In genomic region chr20:53224851-53225250, GRCh38 we compare ENCODE assay signal across 16 cellular contexts.
"Had no signal": no experiment of that assay in that cellular context is flagged by ENCODE, and none has a peak within 500 bp of the region (broad histone marks: within the 10 kb centered on the region; RNA-seq: fewer than 3 reads in every experiment).

No MANE protein-coding gene starts in this region.

- H3K27ac Mint-ChIP-seq: activated CD8-positive, alpha-beta T cell treated with anti-CD3 and anti-CD28 coated beads, Interleukin-2, amount 10 ng/mL, durations not matched to agents 7 days and 5 days; activated T-helper 1 cell treated with anti-CD3 and anti-CD28 coated beads, Interleukin-12 subunit alpha, Interleukin-12 subunit beta, Interleukin-2, Interleukin-4 antibody, amounts not matched to agents 30 ng/mL and 10 ng/mL and 1 ng/mL, durations not matched to agents 14 hours and 24 hours and 36 hours; natural killer cell had no signal

- H3K9me3 Mint-ChIP-seq: natural killer cell had no signal

- H3K36me3 Mint-ChIP-seq: natural killer cell had no signal

- DNase-seq: activated CD4-positive, alpha-beta T cell treated with anti-CD3 and anti-CD28 coated beads for 4 hours; activated CD8-positive, alpha-beta T cell treated with anti-CD3 and anti-CD28 coated beads, Interleukin-2, amount 10 ng/mL, durations not matched to agents 7 days and 5 days; activated naive CD4-positive, alpha-beta T cell treated with anti-CD3 and anti-CD28 coated beads, Interleukin-2, amount 50 U/mL, for 16 hours; amygdala; cerebellar nuclear complex; dermis blood vessel endothelial cell; head of caudate nucleus; natural killer cell; stimulated activated CD4-positive, alpha-beta T cell treated with anti-CD3 and anti-CD28 coated beads, Interleukin-2, amount 100 ng/mL, for 48 hours; stimulated activated CD8-positive, alpha-beta memory T cell treated with anti-CD3 and anti-CD28 coated beads, Interleukin-4, amount 100 ng/mL, for 48 hours; stimulated activated naive CD8-positive, alpha-beta T cell treated with anti-CD3 and anti-CD28 coated beads, Interleukin-15, Interleukin-2, amounts not matched to agents 100 U/mL and 50 U/mL, for 24 hours; WERI-Rb-1 had no signal

- H3K4me3 Mint-ChIP-seq: activated CD8-positive, alpha-beta T cell treated with anti-CD3 and anti-CD28 coated beads, Interleukin-2, amount 10 ng/mL, durations not matched to agents 7 days and 5 days; activated T-helper 1 cell treated with anti-CD3 and anti-CD28 coated beads, Interleukin-12 subunit alpha, Interleukin-12 subunit beta, Interleukin-2, Interleukin-4 antibody, amounts not matched to agents 30 ng/mL and 10 ng/mL and 1 ng/mL, durations not matched to agents 14 hours and 24 hours and 36 hours; natural killer cell had no signal

- H3K4me1 Mint-ChIP-seq: natural killer cell had no signal

- FAIRE-seq: islet of Langerhans had no signal

- ATAC-seq: activated CD8-positive, alpha-beta T cell treated with anti-CD3 and anti-CD28 coated beads, Interleukin-2, amount 10 ng/mL, durations not matched to agents 7 days and 5 days; left lobe of liver; natural killer cell; sciatic nerve; stimulated activated naive CD8-positive, alpha-beta T cell treated with anti-CD3 and anti-CD28 coated beads, Interleukin-15, Interleukin-2, amounts not matched to agents 100 U/mL and 50 U/mL, for 24 hours had no signal
